ENCODE assay signal across 8 cellular contexts in genomic region chr17:77085916-77086432, GRCh38. TPM values are rescaled to one million over a fixed set of nuclear protein-coding genes. Genes with fewer than 3 reads are reported as not detected.
A peak's percentile ranks its signal among the peaks of the same experiment; 100 is the strongest.
DNase-seq lines count a peak whose midpoint lies in the region; ATAC-seq, FAIRE-seq and TF ChIP-seq lines count a peak whose summit lies in the region.

No MANE protein-coding gene starts in this region.

- H3K79me2 ChIP-seq in OCI-LY3 (ENCODE audit: low read length): peaks cover 31% of the 10 kb centered on the region

- peak overlapping the region; percentile 23 for H3K4me3 ChIP-seq in Jurkat, Clone E6-1 (ENCODE audit: low read length)
- H3K4me3 ChIP-seq in OCI-LY3 (ENCODE audit: low read length) (peak overlapping the region; percentile 71), small intestine (ENCODE audit: low read depth in 1 of 2, low read length in 2 of 2) (no peak overlapping the region)

- H3K27me3 Mint-ChIP-seq in activated CD4-positive, alpha-beta T cell treated with anti-CD3 and anti-CD28 coated beads for 36 hours: no peaks in the 10 kb centered on the region
- peaks cover 1% of the 10 kb centered on the region for H3K27me3 Mint-ChIP-seq in glutamatergic neuron (ENCODE audit: unreplicated experiment)

- peak overlapping the region; percentile 7 for H3K4me3 Mint-ChIP-seq in activated CD4-positive, alpha-beta T cell treated with anti-CD3 and anti-CD28 coated beads for 36 hours
- H3K4me3 Mint-ChIP-seq in glutamatergic neuron (ENCODE audit: unreplicated experiment): peak overlapping the region; percentile 1

- no peaks in the 10 kb centered on the region for H4K20me1 ChIP-seq in OCI-LY3 (ENCODE audit: insufficient read depth, low read length)

- no peaks in the 10 kb centered on the region for H3K9me3 Mint-ChIP-seq in activated CD4-positive, alpha-beta T cell treated with anti-CD3 and anti-CD28 coated beads for 36 hours (ENCODE audit: low read depth)
- peaks cover 4% of the 10 kb centered on the region for H3K9me3 Mint-ChIP-seq in glutamatergic neuron (ENCODE audit: unreplicated experiment)

- TF ChIP-seq POLR2A in erythroblast (IDR thresholded peaks at IDR 0.05; ENCODE audit: low read length): no peak

- POLR2A ChIA-PET in activated CD4-positive, alpha-beta T cell treated with anti-CD3 and anti-CD28 coated beads for 36 hours (lab: Charles Lee): no interaction called here

- TF ChIP-seq CTCF in OCI-LY3 (IDR thresholded peaks at IDR 0.05; ENCODE audit: low read depth, low read length) (no peak), glutamatergic neuron (IDR thresholded peaks at IDR 0.05; ENCODE audit: partially characterized antibody, unreplicated experiment) (no peak)

- peaks cover 35% of the 10 kb centered on the region for H3K4me1 Mint-ChIP-seq in activated CD4-positive, alpha-beta T cell treated with anti-CD3 and anti-CD28 coated beads for 36 hours
- H3K4me1 Mint-ChIP-seq in glutamatergic neuron (ENCODE audit: low read depth, unreplicated experiment): peaks cover 2% of the 10 kb centered on the region

- peaks cover 9% of the 10 kb centered on the region for H3K36me3 ChIP-seq in OCI-LY3 (replicated peaks; ENCODE audit: low read depth, low read length)
- no peaks in the 10 kb centered on the region for H3K36me3 ChIP-seq in small intestine (ENCODE audit: control insufficient read depth in 2 of 2, insufficient read depth in 2 of 2, low read length in 2 of 2)

- peak overlapping the region; percentile 86 for H3K4me2 ChIP-seq in OCI-LY3 (ENCODE audit: low read length)

- H3K27ac ChIP-seq in OCI-LY3 (ENCODE audit: low read length) (no peak overlapping the region), small intestine (ENCODE audit: low read depth in 1 of 2, low read length in 1 of 2) (no peak overlapping the region)

- CTCF ChIA-PET in activated CD4-positive, alpha-beta T cell treated with anti-CD3 and anti-CD28 coated beads for 36 hours (lab: Charles Lee): interaction anchor here (0.7 to 4.1 kb wide), 10 partner anchors 13 to 218 kb away, joined by 3 to 17 read pairs (median 4); partner anchors contain the start of genes MGAT5B and SEC14L1

- intact Hi-C loops in activated CD4-positive, alpha-beta T cell treated with anti-CD3 and anti-CD28 coated beads for 36 hours (cut with DNase I, micrococcal nuclease): loop anchor here (1.0 to 5.0 kb wide), 4 partner anchors 56 to 366 kb away; partner anchors contain the start of genes MFSD11 (in 1 of the 2), SEC14L1 (in 1 of the 2) and SRSF2 (in 1 of the 2)

- no peaks in the 10 kb centered on the region for H3K9me3 ChIP-seq in OCI-LY3 (ENCODE audit: insufficient read depth, low read length)
- no peaks in the 10 kb centered on the region for H3K9me3 ChIP-seq in small intestine (ENCODE audit: control insufficient read depth, low read depth)

- H3K4me1 ChIP-seq in OCI-LY3 (ENCODE audit: low read length) (peaks cover 41% of the 10 kb centered on the region), small intestine (ENCODE audit: control insufficient read depth in 2 of 2, insufficient read depth in 1 of 2, low read depth in 1 of 2, low read length in 1 of 2) (peaks cover 4% of the 10 kb centered on the region in 2 donors)

- peak overlapping the region; percentile 100; the same call in 1 of the 2 replicates for H2AFZ ChIP-seq in OCI-LY3 (ENCODE audit: low read depth, low read length)

- 32 to 39% (median 34%) methylated on average over 8 of the region's 8 CpGs for WGBS in small intestine, 3 donors

- ATAC-seq in activated CD4-positive, alpha-beta T cell treated with anti-CD3 and anti-CD28 coated beads for 36 hours: no peak

- FAIRE-seq in small intestine (lab: Jason Lieb, UNC): no peak

- peaks cover 26% of the 10 kb centered on the region for H3K36me3 Mint-ChIP-seq in activated CD4-positive, alpha-beta T cell treated with anti-CD3 and anti-CD28 coated beads for 36 hours (ENCODE audit: low read depth)
- peaks cover 3% of the 10 kb centered on the region for H3K36me3 Mint-ChIP-seq in glutamatergic neuron (ENCODE audit: unreplicated experiment)

- H3K27me3 ChIP-seq in OCI-LY3 (ENCODE audit: low read depth, low read length) (no peaks in the 10 kb centered on the region), small intestine (ENCODE audit: control insufficient read depth in 2 of 2, insufficient read depth in 2 of 2, low read length in 2 of 2) (no peaks in the 10 kb centered on the region)

- no peak for DNase-seq in activated CD4-positive, alpha-beta T cell treated with anti-CD3 and anti-CD28 coated beads for 36 hours
- no peak for DNase-seq in activated CD4-positive, alpha-beta T cell treated with anti-CD3 and anti-CD28 coated beads for 48 hours
- DNase-seq in Jurkat, Clone E6-1 (ENCODE audit: low read depth, low spot score): peak; percentile 69
- DNase-seq in glutamatergic neuron (no peak), erythroblast (lab: John Stamatoyannopoulos, UW) (no peak), small intestine (no peak), SW 1271 (lab: John Stamatoyannopoulos, UW) (no peak)

- peak overlapping the region; percentile 21 for H3K27ac Mint-ChIP-seq in activated CD4-positive, alpha-beta T cell treated with anti-CD3 and anti-CD28 coated beads for 36 hours
- H3K27ac Mint-ChIP-seq in glutamatergic neuron (ENCODE audit: unreplicated experiment): no peak overlapping the region

- no peak overlapping the region; the same call in 1 of the 2 replicates for H3K9ac ChIP-seq in OCI-LY3 (ENCODE audit: low read length)

RNA-seq across cellular contexts. Expression of gene SEC14L1, which starts 54.8 kb away (rescaled TPM):
- total RNA-seq in activated CD4-positive, alpha-beta T cell treated with anti-CD3 and anti-CD28 coated beads for 36 hours: 10 to 100 TPM; 44.2 to 67.0 TPM
- 32.2 TPM for polyA plus RNA-seq in Jurkat, Clone E6-1 (2012; ENCODE audit: insufficient read depth, insufficient read length)
- total RNA-seq in glutamatergic neuron (ENCODE audit: unreplicated experiment): 104 TPM
- 10 to 100 TPM; 14.5 to 27.4 (median 17.8) TPM for polyA plus RNA-seq in small intestine

Comparison
In these comparisons a context has a peak if more than half of its experiments do, and no peak if none do; other contexts are left out.
1. H3K4me3 ChIP-seq: peak in Jurkat, Clone E6-1 (single experiment) and OCI-LY3 (single experiment); none in small intestine (0 of 2).